ENCODE assay signal across 9 cellular contexts in the genomic region with DNA sequence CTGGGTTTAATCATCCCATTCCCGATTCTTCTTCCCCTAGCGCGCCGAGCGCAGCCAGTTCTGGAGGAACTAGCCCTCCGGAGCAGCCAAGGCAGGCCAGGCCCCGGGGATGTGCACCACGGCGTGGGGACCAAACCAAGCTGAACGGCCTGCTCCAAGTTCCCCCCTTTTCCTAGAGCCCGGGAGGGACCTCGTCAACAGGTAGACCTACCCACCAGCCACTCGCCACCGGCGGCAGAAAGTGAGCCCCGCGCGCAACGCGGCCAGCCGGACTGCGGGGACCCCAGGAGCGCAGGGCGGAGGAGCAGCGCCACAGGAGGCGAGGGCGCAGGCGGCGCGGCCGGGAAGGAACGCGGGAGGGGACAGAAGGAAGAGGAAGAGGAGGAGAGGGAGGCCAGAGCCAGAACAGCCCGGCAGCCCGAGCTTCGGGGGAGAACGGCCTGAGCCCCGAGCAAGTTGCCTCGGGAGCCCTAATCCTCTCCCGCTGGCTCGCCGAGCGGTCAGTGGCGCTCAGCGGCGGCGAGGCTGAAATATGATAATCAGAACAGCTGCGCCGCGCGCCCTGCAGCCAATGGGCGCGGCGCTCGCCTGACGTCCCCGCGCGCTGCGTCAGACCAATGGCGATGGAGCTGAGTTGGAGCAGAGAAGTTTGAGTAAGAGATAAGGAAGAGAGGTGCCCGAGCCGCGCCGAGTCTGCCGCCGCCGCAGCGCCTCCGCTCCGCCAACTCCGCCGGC. TPM values are rescaled to one million over a fixed set of nuclear protein-coding genes. Genes with fewer than 3 reads are reported as not detected.
DNase-seq lines count a peak whose midpoint lies in the region; ATAC-seq, FAIRE-seq and TF ChIP-seq lines count a peak whose summit lies in the region.
"Had no signal": no experiment of that assay in that cellular context is flagged by ENCODE, and none has a peak within 500 bp of the region (broad histone marks: within the 10 kb centered on the region; RNA-seq: fewer than 3 reads in every experiment).

A gene (plus strand): TSS at position 690 of the 735 bp plus-strand sequence. CDS start 224 bp downstream, outside the sequence.

- H3K27ac ChIP-seq in fibroblast of lung (ENCODE audit: insufficient read depth, low read length) = no peak within 1 kb of the TSS

- no peaks in the 10 kb centered on the region for H3K4me1 ChIP-seq in Caco-2
- H3K4me1 ChIP-seq in fibroblast of lung (ENCODE audit: control insufficient read depth, extremely low read depth, insufficient read depth, low read length) = no peaks in the 10 kb centered on the region
- H3K4me1 ChIP-seq in neuron (ENCODE audit: insufficient read depth, low read length) = no peaks in the 10 kb centered on the region

- no peaks in the 10 kb centered on the region for H3K79me2 ChIP-seq in fibroblast of lung (ENCODE audit: control insufficient read depth, insufficient read depth, low read length)

- H3K9ac ChIP-seq in fibroblast of lung (ENCODE audit: insufficient read depth, low read length) = no peak within 1 kb of the TSS

- H3K4me3 Mint-ChIP-seq in Caco-2 (ENCODE audit: unreplicated experiment) = peak within 1 kb of the TSS; percentile 83

- no peaks in the 10 kb centered on the region for H3K4me1 Mint-ChIP-seq in Caco-2 (ENCODE audit: low read depth, unreplicated experiment)

- POLR2A ChIA-PET in Caco-2 (lab: Charles Lee) = no interaction called here

- H3K36me3 Mint-ChIP-seq in Caco-2 (ENCODE audit: insufficient read depth, unreplicated experiment) = peaks cover 9% of the 10 kb centered on the region

- no peaks in the 10 kb centered on the region for H3K9me3 Mint-ChIP-seq in Caco-2 (ENCODE audit: unreplicated experiment)

- H3K9me3 ChIP-seq in Caco-2 (no peaks in the 10 kb centered on the region), fibroblast of lung (ENCODE audit: control insufficient read depth, insufficient read depth, low read depth, low read length) (no peaks in the 10 kb centered on the region), neuron (ENCODE audit: low read length) (no peaks in the 10 kb centered on the region)

- peak within 1 kb of the TSS; percentile 34 for H2AFZ ChIP-seq in fibroblast of lung (ENCODE audit: low read length)
- H2AFZ ChIP-seq in neuron (ENCODE audit: low read depth, low read length) = peak within 1 kb of the TSS; percentile 66

- DNase-seq in Caco-2 = peak; percentile 77 to 84
- peak; percentile 74 for DNase-seq in HTR-8/SVneo (ENCODE audit: insufficient read length, low spot score)
- DNase-seq in SHP77 treated with DMSO at 0.1 percent for 48 hours (lab: John Stamatoyannopoulos, UW) = peak; percentile 17
- peak; percentile 69 to 74 for DNase-seq in fibroblast of lung (ENCODE audit: low read depth in 2 of 2)
- no peak for DNase-seq in NCI-H1048 (lab: John Stamatoyannopoulos, UW)
- DNase-seq in NOMO-1 treated with dmso at 0.1 percent for 144 hours (lab: John Stamatoyannopoulos, UW; ENCODE audit: unreplicated experiment) = no peak

- H3K4me3 ChIP-seq in Caco-2 (ENCODE audit: low read depth, low read length) (peak within 1 kb of the TSS; percentile 45), fibroblast of lung (replicated peaks in 1 of 4; ENCODE audit: control extremely low read depth in 1 of 4, insufficient read depth in 1 of 4, low read depth in 3 of 4, low read length in 4 of 4) (peak within 1 kb of the TSS in 3 of 4 experiments; percentile 9 to 54 (median 52)), neuron (ENCODE audit: low read length) (peak within 1 kb of the TSS; percentile 52)

- H3K27me3 Mint-ChIP-seq in Caco-2 (ENCODE audit: insufficient read depth, unreplicated experiment) = peaks cover 23% of the 10 kb centered on the region

- no peak for TF ChIP-seq CTCF in Caco-2 (IDR thresholded peaks at IDR 0.05; ENCODE audit: insufficient read depth in 1 of 2, low read depth in 1 of 2, low read length in 1 of 2, severe bottlenecking in 1 of 2, unreplicated experiment in 1 of 2)
- no peak for TF ChIP-seq CTCF in fibroblast of lung (conservative IDR thresholded peaks at IDR 0.05 in 1 of 2, IDR thresholded peaks at IDR 0.05 in 1 of 2; ENCODE audit: low read depth in 1 of 2, low read length in 2 of 2)

- no peaks in the 10 kb centered on the region; the same call in 1 of the 2 replicates for H3K27me3 ChIP-seq in Caco-2 (replicated peaks; ENCODE audit: control insufficient read depth, insufficient read depth, low read length)
- peaks cover 23% of the 10 kb centered on the region for H3K27me3 ChIP-seq in fibroblast of lung (ENCODE audit: control insufficient read depth, insufficient read depth, low read length)
- peaks cover 94% of the 10 kb centered on the region for H3K27me3 ChIP-seq in neuron (ENCODE audit: insufficient read depth, low read length)

- CTCF ChIA-PET in Caco-2 (lab: Charles Lee) = no interaction called here

- no TSS peak for BruUV-seq in Caco-2 (replicated peaks; lab: Mats Ljungman, UMichigan)

- no peak for ATAC-seq in HG02588 (IDR thresholded peaks at IDR 0.05; ENCODE audit: unreplicated experiment)

- H3K27ac Mint-ChIP-seq in Caco-2 (ENCODE audit: unreplicated experiment) = peak within 1 kb of the TSS; percentile 35

- peak within 1 kb of the TSS; percentile 66 for H3K4me2 ChIP-seq in fibroblast of lung (ENCODE audit: extremely low read depth, insufficient read depth, low read length)

- no peaks in the 10 kb centered on the region for H3K36me3 ChIP-seq in Caco-2 (ENCODE audit: control insufficient read depth, insufficient read depth, low read length)
- no peaks in the 10 kb centered on the region for H3K36me3 ChIP-seq in fibroblast of lung (ENCODE audit: control insufficient read depth, insufficient read depth, low read length)
- H3K36me3 ChIP-seq in neuron (ENCODE audit: insufficient read depth, low read length) = no peaks in the 10 kb centered on the region

- FAIRE-seq in HTR-8/SVneo (lab: Jason Lieb, UNC) = no peak
- FAIRE-seq: endometrium had no signal

- H4K20me1 ChIP-seq in fibroblast of lung (ENCODE audit: control insufficient read depth, extremely low read depth, insufficient read depth, low read length) = no peaks in the 10 kb centered on the region

- intact Hi-C loops in Caco-2 (cut with micrococcal nuclease; ENCODE audit: unreplicated experiment) = loop anchor here (2.0 to 10.0 kb wide), 3 partner anchors 16 to 1272 kb away; no protein-coding TSS in a partner anchor

RNA-seq across cellular contexts. Expression of the gene that starts here (rescaled TPM):
- total RNA-seq in Caco-2 (2022) (0.29 and 0.88 TPM in 2 replicates), fibroblast of lung (not detected in 2 replicates)
- polyA plus RNA-seq in fibroblast of lung = 0.07 TPM in 1 of 2 replicates, not detected in the other
- not detected in 2 replicates for polyA plus RNA-seq in fibroblast of lung (2012)
- polyA minus RNA-seq in fibroblast of lung (ENCODE audit: low replicate concordance) = not detected in 2 replicates

Comparison
In these comparisons a context has a peak if more than half of its experiments do, and no peak if none do; other contexts are left out.
1. Peak in DNase-seq and H3K4me3 ChIP-seq in Caco-2; RNA of the gene not detected or under 1 TPM.
2. Peak in DNase-seq, H3K4me3 ChIP-seq and H3K4me2 ChIP-seq in fibroblast of lung; RNA of the gene not detected or under 1 TPM.
3. DNase-seq: peak in HTR-8/SVneo (single experiment) and SHP77 treated with DMSO at 0.1 percent for 48 hours (single experiment); none in NCI-H1048 (single experiment) and NOMO-1 treated with dmso at 0.1 percent for 144 hours (single experiment).
4. Peak in every context shown above with its lines, with median percentiles within 50 percentile points of each other: H3K4me3 ChIP-seq.